Comparison of ENCODE assay signal across 29 cellular contexts in genomic region chr6:158316022-158316421, GRCh38. TPM values are rescaled to one million over a fixed set of nuclear protein-coding genes. Genes with fewer than 3 reads are reported as not detected.
DNase-seq lines count a peak whose midpoint lies in the region; ATAC-seq, FAIRE-seq and TF ChIP-seq lines count a peak whose summit lies in the region.
"Had no signal": no experiment of that assay in that cellular context is flagged by ENCODE, and none has a peak within 500 bp of the region (broad histone marks: within the 10 kb centered on the region; RNA-seq: fewer than 3 reads in every experiment).

No MANE protein-coding gene starts in this region.

- TF ChIP-seq POLR2A in HCT116 (IDR thresholded peaks at IDR 0.05; ENCODE audit: borderline replicate concordance, extremely low read depth, insufficient read depth, insufficient read length): no peak
- no peak for TF ChIP-seq POLR2A in endothelial cell of umbilical vein (IDR thresholded peaks at IDR 0.05; ENCODE audit: low read depth, low read length)
- no peak for TF ChIP-seq POLR2A in GM18505 (IDR thresholded peaks at IDR 0.05; ENCODE audit: borderline replicate concordance, extremely low read depth, insufficient read depth, insufficient read length)

- H3K4me1 ChIP-seq in HCT116 (ENCODE audit: control insufficient read depth in 1 of 2, insufficient read depth in 2 of 2, low read length in 2 of 2): peaks cover 0 to 9% of the 10 kb centered on the region in 2 experiments; a peak in 2 of 4 replicates
- no peaks in the 10 kb centered on the region for H3K4me1 ChIP-seq in endothelial cell of umbilical vein (ENCODE audit: control insufficient read depth, extremely low read depth, insufficient read depth, low read length)
- H3K4me1 ChIP-seq: gastroesophageal sphincter, psoas muscle, suprapubic skin, upper lobe of right lung had no signal

- H3K9ac ChIP-seq in HCT116 (ENCODE audit: low read length): no peak overlapping the region
- no peak overlapping the region for H3K9ac ChIP-seq in endothelial cell of umbilical vein (replicated peaks; ENCODE audit: extremely low read depth, insufficient read depth, low read length)

- no peaks in the 10 kb centered on the region for H3K9me1 ChIP-seq in endothelial cell of umbilical vein (replicated peaks; ENCODE audit: control insufficient read depth, extremely low read depth, insufficient read depth, low read length)

- peak; percentile 12 for DNase-seq in HCT116 (ENCODE audit: low read depth, low spot score)
- DNase-seq in RWPE1 (ENCODE audit: low spot score): peak; percentile 34
- peak; percentile 28 for DNase-seq in endothelial cell of umbilical vein (ENCODE audit: low read depth, low spot score)
- peak; percentile 27 to 45 for DNase-seq in lung microvascular endothelial cell (ENCODE audit: low read depth in 2 of 2)
- no peak for DNase-seq in NCI-H2227 (lab: John Stamatoyannopoulos, UW; ENCODE audit: unreplicated experiment)
- DNase-seq in EL: no peak
- DNase-seq: activated CD4-positive, alpha-beta T cell treated with anti-CD3 and anti-CD28 coated beads, Interleukin-2, amount 50 U/mL, for 1 hour; activated gamma-delta T cell treated with Interleukin-2 at 50 U/mL for 16 hours; activated naive CD8-positive, alpha-beta T cell treated with anti-CD3 and anti-CD28 coated beads, Interleukin-2, amount 50 U/mL, for 24 hours; activated T-cell treated with anti-CD3 and anti-CD28 coated beads, Interleukin-2, amount 50 U/mL, for 4 hours; C1 segment of cervical spinal cord; effector CD8-positive, alpha-beta T cell; hypothalamus; naive thymus-derived CD8-positive, alpha-beta T cell; NCI-H1105; NCI-H2081; nucleus accumbens; OCI-M1; psoas muscle; SHP77; stimulated activated CD4-positive, alpha-beta T cell treated with anti-CD3 and anti-CD28 coated beads, Interleukin-15, amount 100 ng/mL, for 24 hours; stimulated activated naive B cell treated with anti-CD40 and anti-IgM and Interleukin-4, amounts not matched to agents 10 μg/mL and 1 μg/mL and 100 μg/mL, for 72 hours; T1000; upper lobe of right lung had no signal

- BruUV-seq in HCT116 (replicated peaks; lab: Mats Ljungman, UMichigan) (no TSS peak), endothelial cell of umbilical vein (replicated peaks; lab: Mats Ljungman, UMichigan) (no TSS peak)

- H3K4me3 ChIP-seq in HCT116 (replicated peaks in 1 of 2; ENCODE audit: low read depth in 1 of 2, low read length in 2 of 2) (no peak overlapping the region), endothelial cell of umbilical vein (replicated peaks in 1 of 3; ENCODE audit: insufficient read depth in 1 of 3, low read depth in 1 of 3, low read length in 3 of 3) (no peak overlapping the region)
- H3K4me3 ChIP-seq: esophagus muscularis mucosa, gastroesophageal sphincter, GM12878, psoas muscle, suprapubic skin, upper lobe of right lung had no signal

- dilution Hi-C loops in endothelial cell of umbilical vein (cut with MboI; ENCODE audit: extremely low pct_ligation_motif_present, low sequenced_read_pairs): no loop called here

- TF ChIP-seq CTCF in HCT116 (IDR thresholded peaks at IDR 0.05 in 2 of 3, conservative IDR thresholded peaks at IDR 0.05 in 1 of 3; ENCODE audit: borderline replicate concordance in 1 of 3, insufficient read depth in 1 of 3, low read depth in 2 of 3, low read length in 2 of 3) (no peak), RWPE1 (conservative IDR thresholded peaks at IDR 0.05; ENCODE audit: low read depth) (no peak), endothelial cell of umbilical vein (IDR thresholded peaks at IDR 0.05; ENCODE audit: extremely low read depth in 1 of 2, insufficient read depth in 1 of 2, low read depth in 1 of 2, low read length in 2 of 2) (no peak)

- CTCF ChIA-PET in HCT116 (lab: Charles Lee) (no interaction called here), RWPE1 (lab: Yijun Ruan, JAX) (no interaction called here), endothelial cell of umbilical vein (lab: Charles Lee) (no interaction called here)

- H3K9me3 ChIP-seq in HCT116 (ENCODE audit: control insufficient read depth in 1 of 2, insufficient read depth in 1 of 2, low read depth in 1 of 2, low read length in 2 of 2) (no peaks in the 10 kb centered on the region), endothelial cell of umbilical vein (replicated peaks; ENCODE audit: control insufficient read depth, insufficient read depth, low read length) (no peaks in the 10 kb centered on the region)
- H3K9me3 ChIP-seq: suprapubic skin, upper lobe of right lung had no signal

- RAD21 ChIA-PET in HCT116 (lab: Charles Lee; ENCODE audit: low non-redundant PET in 1 of 2, low total read pairs in 2 of 2, uncharacterized antibody in 2 of 2, unreplicated experiment in 2 of 2): no interaction called here

- intact Hi-C loops in HCT116 (cut with micrococcal nuclease) (no loop called here), endothelial cell of umbilical vein (cut with micrococcal nuclease) (no loop called here)

- POLR2A ChIA-PET in HCT116 (lab: Charles Lee): no interaction called here
- POLR2A ChIA-PET in RWPE1 (lab: Yijun Ruan, JAX; ENCODE audit: low non-redundant PET): no interaction called here
- POLR2A ChIA-PET in endothelial cell of umbilical vein (lab: Charles Lee): no interaction called here

- no peaks in the 10 kb centered on the region for H3K9me2 ChIP-seq in HCT116 (ENCODE audit: insufficient read depth)

- no peak for FAIRE-seq in endothelial cell of umbilical vein (lab: Jason Lieb, UNC)
- FAIRE-seq: GM12878 had no signal

- H3K4me2 ChIP-seq in HCT116 (ENCODE audit: low read length) (0 out of 2 replicates have a peak overlapping the region, but pooled peaks have one; percentile 2), endothelial cell of umbilical vein (ENCODE audit: insufficient read depth, low read length) (no peak overlapping the region)

- no peak overlapping the region for H2AFZ ChIP-seq in HCT116 (ENCODE audit: low read depth, low read length, poor library complexity, severe bottlenecking)
- no peak overlapping the region for H2AFZ ChIP-seq in endothelial cell of umbilical vein (ENCODE audit: low read depth, low read length)

- peaks cover 24% of the 10 kb centered on the region for H3K79me2 ChIP-seq in HCT116 (ENCODE audit: insufficient read depth, low read length)
- H3K79me2 ChIP-seq in endothelial cell of umbilical vein (ENCODE audit: control insufficient read depth, insufficient read depth, low read length): peaks cover 9% of the 10 kb centered on the region

- H3K27me3 ChIP-seq in HCT116 (ENCODE audit: insufficient read depth, low read length): no peaks in the 10 kb centered on the region
- H3K27me3 ChIP-seq in endothelial cell of umbilical vein (ENCODE audit: control insufficient read depth in 2 of 2, insufficient read depth in 2 of 2, low read length in 2 of 2): no peaks in the 10 kb centered on the region
- H3K27me3 ChIP-seq: esophagus muscularis mucosa, gastroesophageal sphincter, suprapubic skin, upper lobe of right lung had no signal

- H4K20me1 ChIP-seq in HCT116 (ENCODE audit: insufficient read depth) (no peaks in the 10 kb centered on the region), endothelial cell of umbilical vein (replicated peaks; ENCODE audit: control insufficient read depth, extremely low read depth, insufficient read depth, low read length) (no peaks in the 10 kb centered on the region)

- no peak for ATAC-seq in HCT116
- ATAC-seq in GM18505 (IDR thresholded peaks at IDR 0.05; ENCODE audit: unreplicated experiment): no peak
- ATAC-seq: activated naive CD8-positive, alpha-beta T cell treated with anti-CD3 and anti-CD28 coated beads, Interleukin-2, amount 50 U/mL, for 24 hours; activated T-cell treated with anti-CD3 and anti-CD28 coated beads, Interleukin-2, amount 50 U/mL, for 4 hours; gastroesophageal sphincter; GM12878; naive thymus-derived CD8-positive, alpha-beta T cell; psoas muscle; stimulated activated naive B cell treated with anti-CD40 and anti-IgM and Interleukin-4, amounts not matched to agents 10 μg/mL and 1 μg/mL and 100 μg/mL, for 72 hours; upper lobe of right lung had no signal

- no peak for TF ChIP-seq RAD21 in HCT116 (IDR thresholded peaks at IDR 0.05; ENCODE audit: low read depth)

- no peak overlapping the region for H3K27ac ChIP-seq in HCT116 (ENCODE audit: low read depth, low read length)
- no peak overlapping the region for H3K27ac ChIP-seq in RWPE1
- H3K27ac ChIP-seq in endothelial cell of umbilical vein (ENCODE audit: insufficient read depth, low read depth, low read length): no peak overlapping the region
- H3K27ac ChIP-seq: esophagus muscularis mucosa, gastroesophageal sphincter, psoas muscle, suprapubic skin, upper lobe of right lung had no signal

- peaks cover 0 to 5% of the 10 kb centered on the region in 2 experiments; a peak in 1 of 4 replicates for H3K36me3 ChIP-seq in HCT116 (ENCODE audit: control insufficient read depth in 1 of 2, insufficient read depth in 2 of 2, low read length in 2 of 2)
- H3K36me3 ChIP-seq in endothelial cell of umbilical vein (ENCODE audit: control insufficient read depth in 2 of 2, extremely low read depth in 1 of 2, insufficient read depth in 2 of 2, low read length in 2 of 2): peaks cover 2 to 3% of the 10 kb centered on the region in 2 experiments

TF ChIP-seq in HCT116, 20 proteins besides CTCF, POLR2A, EP300 and RAD21 (continues in another document):
- peak; percentile 37; the same call in 1 of the 2 replicates for TF ChIP-seq FOSL1 (IDR thresholded peaks at IDR 0.05; ENCODE audit: low read depth)
- 0 out of 2 replicates have a peak, but pooled peaks have one; percentile 11 for TF ChIP-seq ELF1 (IDR thresholded peaks at IDR 0.05; ENCODE audit: borderline replicate concordance, low read depth)
- peak; percentile 40 for TF ChIP-seq JUND (IDR thresholded peaks at IDR 0.05)
- no peak for TF ChIP-seq CEBPB (IDR thresholded peaks at IDR 0.05; ENCODE audit: low read depth)

TF ChIP-seq in endothelial cell of umbilical vein, 7 proteins besides CTCF, POLR2A, EP300 and RAD21 (continues in another document):
- TF ChIP-seq FOS (IDR thresholded peaks at IDR 0.05; ENCODE audit: borderline replicate concordance, insufficient read depth, low read length) (no peak), POLR2AphosphoS5 (IDR thresholded peaks at IDR 0.05; ENCODE audit: insufficient read depth, low read depth, low read length) (no peak), GATA2 (IDR thresholded peaks at IDR 0.05; ENCODE audit: insufficient read depth, insufficient read length, low read depth, low read length) (no peak), JUN (IDR thresholded peaks at IDR 0.05; ENCODE audit: borderline replicate concordance, insufficient read depth, insufficient read length, low read depth) (no peak)

RNA-seq across cellular contexts. Expression of gene TULP4, which starts 3.8 kb away (rescaled TPM):
- total RNA-seq in HCT116 (2021; ENCODE audit: unreplicated experiment): 70.8 TPM
- polyA plus RNA-seq in HCT116 (2012): 6.9 and 9.5 TPM in 2 replicates
- total RNA-seq in endothelial cell of umbilical vein: 53.5 and 55.1 TPM in 2 replicates
- 10.7 and 10.8 TPM in 2 replicates for polyA plus RNA-seq in endothelial cell of umbilical vein
- 11.6 and 12.6 TPM in 2 replicates for polyA plus RNA-seq in endothelial cell of umbilical vein (2011; cell fraction: cytosol; rRNA removed)
- 26.5 and 31.6 TPM in 2 replicates for polyA plus RNA-seq in endothelial cell of umbilical vein (2011; cell fraction: nucleus; rRNA removed)
- 11.2 and 16.0 TPM in 2 replicates for polyA plus RNA-seq in endothelial cell of umbilical vein (2012)
- 85.0 and 105 TPM in 2 replicates for polyA minus RNA-seq in endothelial cell of umbilical vein
- 36.6 TPM for polyA minus RNA-seq in endothelial cell of umbilical vein (2011; cell fraction: cytosol; rRNA and poly(A)+ RNA removed)
- polyA minus RNA-seq in endothelial cell of umbilical vein (2011; cell fraction: nucleus; rRNA and poly(A)+ RNA removed): 75.8 and 86.1 TPM in 2 replicates
- total RNA-seq in lung microvascular endothelial cell: 53.4 and 103 TPM in 2 replicates

Comparison
In these comparisons a context has a peak if more than half of its experiments do, and no peak if none do; other contexts are left out.
1. DNase-seq: peak in HCT116 (single experiment), RWPE1 (single experiment), endothelial cell of umbilical vein (single experiment) and lung microvascular endothelial cell (2 of 2); none in NCI-H2227 (single experiment) and EL (single experiment).